ENCODE assay signal across 21 cellular contexts in genomic region chr17:78123258-78123929, GRCh38. TPM values are rescaled to one million over a fixed set of nuclear protein-coding genes. Genes with fewer than 3 reads are reported as not detected.
DNase-seq lines count a peak whose midpoint lies in the region; ATAC-seq and TF ChIP-seq lines count a peak whose summit lies in the region.
"Had no signal": no experiment of that assay in that cellular context is flagged by ENCODE, and none has a peak within 500 bp of the region (broad histone marks: within the 10 kb centered on the region; RNA-seq: fewer than 3 reads in every experiment).

No MANE protein-coding gene starts in this region.

- H3K9me3 Mint-ChIP-seq in T-helper 1 cell treated with Interleukin-12 subunit alpha and Interleukin-12 subunit beta and Interleukin-4 antibody, amounts not matched to agents 30 μg/mL and 1 μg/mL, for 36 hours: no peaks in the 10 kb centered on the region
- H3K9me3 Mint-ChIP-seq in progenitor cell of endocrine pancreas (ENCODE audit: low read depth): no peaks in the 10 kb centered on the region

- H3K4me1 ChIP-seq in KMS-11 (ENCODE audit: low read depth, poor library complexity, severe bottlenecking): peaks cover 51% of the 10 kb centered on the region

- H3K9ac ChIP-seq in KMS-11: no peak overlapping the region

- no peaks in the 10 kb centered on the region for H3K27me3 ChIP-seq in KMS-11 (ENCODE audit: insufficient read depth, low read depth)

- ATAC-seq in HG02884 (IDR thresholded peaks at IDR 0.05; ENCODE audit: unreplicated experiment): no peak
- ATAC-seq: HCT116 had no signal

- no peaks in the 10 kb centered on the region for H3K36me3 ChIP-seq in KMS-11 (ENCODE audit: insufficient read depth)

- H2AFZ ChIP-seq in KMS-11 (ENCODE audit: low read depth): no peak overlapping the region

- peaks cover 38% of the 10 kb centered on the region for H3K4me1 Mint-ChIP-seq in T-helper 1 cell treated with Interleukin-12 subunit alpha and Interleukin-12 subunit beta and Interleukin-4 antibody, amounts not matched to agents 30 μg/mL and 1 μg/mL, for 36 hours (ENCODE audit: low read depth)
- H3K4me1 Mint-ChIP-seq in progenitor cell of endocrine pancreas (ENCODE audit: low read depth): peaks cover 4% of the 10 kb centered on the region

- H3K79me2 ChIP-seq in KMS-11 (ENCODE audit: insufficient read depth, low read depth): peaks cover 24% of the 10 kb centered on the region; the same call in 1 of the 2 replicates

- H3K27me3 Mint-ChIP-seq in T-helper 1 cell treated with Interleukin-12 subunit alpha and Interleukin-12 subunit beta and Interleukin-4 antibody, amounts not matched to agents 30 μg/mL and 1 μg/mL, for 36 hours (ENCODE audit: low read depth): no peaks in the 10 kb centered on the region
- H3K27me3 Mint-ChIP-seq in progenitor cell of endocrine pancreas: no peaks in the 10 kb centered on the region

- H3K4me2 ChIP-seq in KMS-11: peak overlapping the region; percentile 99; the same call in 1 of the 2 replicates

- DNase-seq in T-helper 1 cell (no peak), progenitor cell of endocrine pancreas (ENCODE audit: low spot score, unreplicated experiment) (no peak), inferior parietal cortex (ENCODE audit: extremely low spot score) (no peak), hepatic stellate cell (ENCODE audit: low spot score) (no peak)
- DNase-seq: activated CD8-positive, alpha-beta memory T cell treated with anti-CD3 and anti-CD28 coated beads, Interleukin-2, amount 50 U/mL, for 4 hours; EL; Kasumi-1; OCI-M1; stimulated activated naive CD4-positive, alpha-beta T cell treated with Interleukin-2 at 50 U/mL for 16 hours had no signal

- H3K27ac Mint-ChIP-seq in T-helper 1 cell treated with Interleukin-12 subunit alpha and Interleukin-12 subunit beta and Interleukin-4 antibody, amounts not matched to agents 30 μg/mL and 1 μg/mL, for 36 hours: peak overlapping the region; percentile 81
- peak overlapping the region; percentile 89 for H3K27ac Mint-ChIP-seq in progenitor cell of endocrine pancreas

- no peak overlapping the region for H3K4me3 ChIP-seq in KMS-11 (IDR thresholded peaks at IDR 0.05; ENCODE audit: insufficient read depth, low read depth, low read length)

- H3K27ac ChIP-seq in KMS-11 (no peak overlapping the region; the same call in 1 of the 2 replicates), angular gyrus (ENCODE audit: low read depth, low read length) (peak overlapping the region; percentile 26)
- H3K27ac ChIP-seq: 22Rv1, C4-2B, epithelial cell of prostate had no signal

- H3K4me3 Mint-ChIP-seq in T-helper 1 cell treated with Interleukin-12 subunit alpha and Interleukin-12 subunit beta and Interleukin-4 antibody, amounts not matched to agents 30 μg/mL and 1 μg/mL, for 36 hours: peak overlapping the region; percentile 67
- H3K4me3 Mint-ChIP-seq in progenitor cell of endocrine pancreas (ENCODE audit: low read depth): no peak overlapping the region

- H4K20me1 ChIP-seq in KMS-11 (ENCODE audit: insufficient read depth): no peaks in the 10 kb centered on the region

- peaks cover 50% of the 10 kb centered on the region for H3K36me3 Mint-ChIP-seq in T-helper 1 cell treated with Interleukin-12 subunit alpha and Interleukin-12 subunit beta and Interleukin-4 antibody, amounts not matched to agents 30 μg/mL and 1 μg/mL, for 36 hours (ENCODE audit: low read depth)
- peaks cover 7% of the 10 kb centered on the region for H3K36me3 Mint-ChIP-seq in progenitor cell of endocrine pancreas (ENCODE audit: insufficient read depth)

- TF ChIP-seq CTCF in KMS-11 (conservative IDR thresholded peaks at IDR 0.05; ENCODE audit: low read depth, low read length) (no peak), progenitor cell of endocrine pancreas (IDR thresholded peaks at IDR 0.05; ENCODE audit: unreplicated experiment) (no peak)

RNA-seq across cellular contexts. Expression of gene TMC6, which starts 5.2 kb away (rescaled TPM):
- 125 and 134 TPM in 2 replicates for total RNA-seq in progenitor cell of endocrine pancreas

RNA-seq across cellular contexts. Expression of gene TMC8, which starts 7.2 kb away (rescaled TPM):
- total RNA-seq in progenitor cell of endocrine pancreas: 0.12 and 0.58 TPM in 2 replicates

RNA-seq across cellular contexts. Expression of gene C17orf99, which starts 22.8 kb away (rescaled TPM):
- not detected in 2 replicates for total RNA-seq in progenitor cell of endocrine pancreas
- total RNA-seq: aorta, glomerular endothelial cell, NCI-H460, osteocyte had no signal

RNA-seq across cellular contexts. Expression of gene SYNGR2, which starts 45.0 kb away (rescaled TPM):
- 50.5 and 51.5 TPM in 2 replicates for total RNA-seq in progenitor cell of endocrine pancreas
